9 cellular contexts compared by ENCODE assay signal in genomic region chr11:26649884-26650283, GRCh38.
A peak's percentile ranks its signal among the peaks of the same experiment; 100 is the strongest.
DNase-seq lines count a peak whose midpoint lies in the region; ATAC-seq, FAIRE-seq and TF ChIP-seq lines count a peak whose summit lies in the region.
"Had no signal": no experiment of that assay in that cellular context is flagged by ENCODE, and none has a peak within 500 bp of the region (broad histone marks: within the 10 kb centered on the region; RNA-seq: fewer than 3 reads in every experiment).

No MANE protein-coding gene starts in this region.

- H3K27ac ChIP-seq in Karpas-422 (ENCODE audit: low read length) (no peak overlapping the region), Panc1 (ENCODE audit: low read length) (no peak overlapping the region)
- H3K27ac ChIP-seq: skin epidermis had no signal

- no peak overlapping the region for H3K4me2 ChIP-seq in Karpas-422 (ENCODE audit: low read depth, low read length, poor library complexity, severe bottlenecking)

- DNase-seq in GM04504 (ENCODE audit: low read depth), result peak; percentile 28
- peak; percentile 80 for DNase-seq in HCEC 1CT
- DNase-seq in Karpas-422, result peak; percentile 85
- DNase-seq in Panc1 (ENCODE audit: low read depth, low spot score), result peak; percentile 36
- DNase-seq in dermis blood vessel endothelial cell, result peak; percentile 69
- peak; percentile 49 to 67 for DNase-seq in lung microvascular endothelial cell (ENCODE audit: low read depth in 2 of 2)
- no peak for DNase-seq in mesenteric fat pad (ENCODE audit: low spot score)

- H2AFZ ChIP-seq in Karpas-422 (ENCODE audit: low read length), result no peak overlapping the region

- BruUV-seq in Panc1 (replicated peaks; lab: Mats Ljungman, UMichigan), result no TSS peak

- POLR2A ChIA-PET in Panc1 (lab: Charles Lee), result no interaction called here

- no peaks in the 10 kb centered on the region for H3K9me2 ChIP-seq in Karpas-422 (replicated peaks; ENCODE audit: insufficient read depth, low read length)

- H3K27me3 ChIP-seq in Karpas-422 (ENCODE audit: low read length) (no peaks in the 10 kb centered on the region), Panc1 (ENCODE audit: control insufficient read depth, insufficient read depth, low read length) (0 out of 2 replicates have a peak, but pooled peaks cover 2% of the 10 kb centered on the region)

- CTCF ChIA-PET in Panc1 (lab: Charles Lee), result no interaction called here

- no peak overlapping the region for H3K9ac ChIP-seq in Karpas-422 (ENCODE audit: low read length)

- no peaks in the 10 kb centered on the region for H3K4me1 ChIP-seq in Karpas-422 (ENCODE audit: low read length)
- no peaks in the 10 kb centered on the region for H3K4me1 ChIP-seq in Panc1 (ENCODE audit: control insufficient read depth, insufficient read depth, low read length)

- peak; percentile 86 for TF ChIP-seq CTCF in Panc1 (IDR thresholded peaks at IDR 0.05)

- H4K20me1 ChIP-seq in Karpas-422 (ENCODE audit: insufficient read depth, low read depth, low read length), result no peaks in the 10 kb centered on the region

- H3K9me3 ChIP-seq in Karpas-422 (ENCODE audit: low read length) (no peaks in the 10 kb centered on the region), Panc1 (ENCODE audit: control insufficient read depth, insufficient read depth, low read depth, low read length) (no peaks in the 10 kb centered on the region)

- H3K79me2 ChIP-seq in Karpas-422 (ENCODE audit: low read length), result no peaks in the 10 kb centered on the region

- peak; percentile 97 for ATAC-seq in Panc1

- H3K4me3 ChIP-seq in Karpas-422 (ENCODE audit: low read length) (no peak overlapping the region), Panc1 (ENCODE audit: low read depth in 2 of 2, low read length in 2 of 2) (no peak overlapping the region)
- H3K4me3 ChIP-seq: skin epidermis had no signal

- in situ Hi-C loops in Panc1 (cut with HindIII; ENCODE audit: low pct_unique_long_range_greater_than_20kb, low sequenced_read_pairs), result no loop called here

- intact Hi-C loops in Panc1 (cut with micrococcal nuclease; ENCODE audit: unreplicated experiment), result loop anchor here (2.0 to 5.0 kb wide), 2 partner anchors 353 to 509 kb away; no protein-coding TSS in a partner anchor

- H3K36me3 ChIP-seq in Karpas-422 (ENCODE audit: insufficient read depth, low read length) (no peaks in the 10 kb centered on the region), Panc1 (ENCODE audit: control insufficient read depth, insufficient read depth, low read length) (no peaks in the 10 kb centered on the region)

- peak; percentile 82 for FAIRE-seq in A204.1 (lab: Jason Lieb, UNC)
